ENCODE assay signal across 1 cellular context in the genomic region with DNA sequence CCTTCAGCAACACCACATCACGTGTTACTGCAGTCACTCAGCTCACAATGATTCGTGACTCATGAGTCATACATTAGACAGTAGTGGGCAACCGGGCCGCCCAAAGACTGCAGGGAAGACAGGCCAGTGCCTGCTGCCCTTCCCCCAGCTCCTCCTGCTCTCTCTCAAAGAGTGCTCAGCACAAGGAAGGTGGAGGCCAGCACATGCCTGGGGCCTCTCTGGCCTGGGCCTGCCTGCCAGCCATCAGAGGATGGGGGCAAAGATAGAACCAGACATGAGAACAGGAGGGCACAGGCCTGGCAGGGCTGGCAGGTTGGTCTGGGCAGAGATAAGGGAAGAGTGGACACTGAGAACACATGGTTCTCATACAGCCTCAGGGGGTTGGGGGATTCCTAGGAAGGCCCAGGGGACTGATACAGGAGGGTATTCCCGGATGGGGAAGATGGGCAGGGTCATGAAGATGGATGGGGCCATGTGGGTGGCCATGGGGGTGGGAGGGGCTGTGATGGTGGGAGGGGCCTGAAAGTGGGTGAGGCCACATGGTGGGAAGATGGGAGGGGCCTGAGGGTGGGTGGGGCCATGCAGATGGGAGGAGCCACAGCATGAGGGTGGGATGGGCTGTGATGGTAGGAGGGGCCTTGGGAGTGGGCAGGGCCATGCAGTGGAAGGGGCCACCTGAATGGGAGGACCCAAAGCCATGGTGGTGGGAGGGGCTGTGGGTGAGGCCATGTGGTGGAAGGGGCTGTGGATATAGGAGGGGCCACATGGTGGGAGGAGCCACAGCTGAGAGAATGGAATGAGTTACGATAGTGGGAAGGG.
TF ChIP-seq lines count a peak whose summit lies in the region.

No MANE protein-coding gene starts in this region.

TF ChIP-seq in endothelial cell of umbilical vein, 7 proteins besides CTCF, POLR2A, EP300 and RAD21:
- TF ChIP-seq GATA2 (IDR thresholded peaks at IDR 0.05; ENCODE audit: insufficient read depth, insufficient read length, low read depth, low read length) (no peak), MYC (IDR thresholded peaks at IDR 0.05; ENCODE audit: low read depth, low read length) (peak; percentile 55), FOS (IDR thresholded peaks at IDR 0.05; ENCODE audit: borderline replicate concordance, insufficient read depth, low read length) (peak; percentile 65), EZH2 (IDR thresholded peaks at IDR 0.05; ENCODE audit: borderline replicate concordance, low read depth, low read length, severe bottlenecking) (no peak), JUN (IDR thresholded peaks at IDR 0.05; ENCODE audit: borderline replicate concordance, insufficient read depth, insufficient read length, low read depth) (peak; percentile 76)
- TF ChIP-seq, protein P1, sequence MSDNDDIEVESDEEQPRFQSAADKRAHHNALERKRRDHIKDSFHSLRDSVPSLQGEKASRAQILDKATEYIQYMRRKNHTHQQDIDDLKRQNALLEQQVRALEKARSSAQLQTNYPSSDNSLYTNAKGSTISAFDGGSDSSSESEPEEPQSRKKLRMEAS (IDR thresholded peaks at IDR 0.05; ENCODE audit: insufficient read depth, insufficient read length), result peak; percentile 86
